In genomic region chr19:34961775-34962174, GRCh38 we compare ENCODE assay signal across 11 cellular contexts. TPM values are rescaled to one million over a fixed set of nuclear protein-coding genes. Genes with fewer than 3 reads are reported as not detected.
DNase-seq lines count a peak whose midpoint lies in the region; ATAC-seq and TF ChIP-seq lines count a peak whose summit lies in the region.
"Had no signal": no experiment of that assay in that cellular context is flagged by ENCODE, and none has a peak within 500 bp of the region (broad histone marks: within the 10 kb centered on the region; RNA-seq: fewer than 3 reads in every experiment).

No MANE protein-coding gene starts in this region.

- peaks cover 50% of the 10 kb centered on the region for H3K36me3 ChIP-seq in effector memory CD4-positive, alpha-beta T cell (ENCODE audit: control insufficient read depth, insufficient read depth, low read length)
- H3K36me3 ChIP-seq in psoas muscle (ENCODE audit: insufficient read depth in 1 of 2, low read depth in 1 of 2), result peaks cover 31 to 41% of the 10 kb centered on the region in 2 donors

- H3K4me3 Mint-ChIP-seq in T-helper 1 cell treated with Interleukin-12 subunit alpha and Interleukin-12 subunit beta and Interleukin-4 antibody, amounts not matched to agents 30 μg/mL and 1 μg/mL, for 36 hours, result peak overlapping the region; percentile 94

- H3K4me3 ChIP-seq in effector memory CD4-positive, alpha-beta T cell (ENCODE audit: insufficient read depth, low read depth, low read length, poor library complexity, severe bottlenecking), result peak overlapping the region; percentile 88
- peak overlapping the region; percentile 99 for H3K4me3 ChIP-seq in psoas muscle

- peaks cover 4% of the 10 kb centered on the region for H3K27me3 Mint-ChIP-seq in T-helper 1 cell treated with Interleukin-12 subunit alpha and Interleukin-12 subunit beta and Interleukin-4 antibody, amounts not matched to agents 30 μg/mL and 1 μg/mL, for 36 hours (ENCODE audit: low read depth)

- no peaks in the 10 kb centered on the region for H3K27me3 ChIP-seq in effector memory CD4-positive, alpha-beta T cell (replicated peaks; ENCODE audit: control insufficient read depth, insufficient read depth, low read length, poor library complexity, severe bottlenecking)
- no peaks in the 10 kb centered on the region for H3K27me3 ChIP-seq in psoas muscle (ENCODE audit: insufficient read depth in 3 of 3, low read length in 2 of 3)
- H3K27me3 ChIP-seq: sigmoid colon had no signal

- no peak for DNase-seq in T-helper 1 cell
- DNase-seq in M059J (ENCODE audit: low read depth), result peak; percentile 21
- no peak for DNase-seq in effector memory CD4-positive, alpha-beta T cell
- DNase-seq in psoas muscle, result no peak
- no peak for DNase-seq in NCI-H2107 (lab: John Stamatoyannopoulos, UW)
- no peak for DNase-seq in COLO829 (ENCODE audit: low spot score)
- DNase-seq: NCI-H187 treated with DMSO at 0.1 percent for 48 hours, sigmoid colon had no signal

- TF ChIP-seq CTCF in psoas muscle (IDR thresholded peaks at IDR 0.05), result no peak

- H3K27ac Mint-ChIP-seq in T-helper 1 cell treated with Interleukin-12 subunit alpha and Interleukin-12 subunit beta and Interleukin-4 antibody, amounts not matched to agents 30 μg/mL and 1 μg/mL, for 36 hours, result peak overlapping the region; percentile 84

- peaks cover 68% of the 10 kb centered on the region for H3K9me3 Mint-ChIP-seq in T-helper 1 cell treated with Interleukin-12 subunit alpha and Interleukin-12 subunit beta and Interleukin-4 antibody, amounts not matched to agents 30 μg/mL and 1 μg/mL, for 36 hours

- H3K4me1 Mint-ChIP-seq in T-helper 1 cell treated with Interleukin-12 subunit alpha and Interleukin-12 subunit beta and Interleukin-4 antibody, amounts not matched to agents 30 μg/mL and 1 μg/mL, for 36 hours (ENCODE audit: low read depth), result peaks cover 25% of the 10 kb centered on the region

- peaks cover 9% of the 10 kb centered on the region for H3K4me1 ChIP-seq in effector memory CD4-positive, alpha-beta T cell (ENCODE audit: control insufficient read depth, insufficient read depth, low read length, poor library complexity, severe bottlenecking)
- H3K4me1 ChIP-seq in psoas muscle, result peaks cover 11% of the 10 kb centered on the region

- peaks cover 67% of the 10 kb centered on the region for H3K36me3 Mint-ChIP-seq in T-helper 1 cell treated with Interleukin-12 subunit alpha and Interleukin-12 subunit beta and Interleukin-4 antibody, amounts not matched to agents 30 μg/mL and 1 μg/mL, for 36 hours (ENCODE audit: low read depth)

- H3K27ac ChIP-seq in effector memory CD4-positive, alpha-beta T cell (ENCODE audit: insufficient read depth, low read length, poor library complexity, severe bottlenecking), result peak overlapping the region; percentile 44
- H3K27ac ChIP-seq in psoas muscle, result peak overlapping the region; percentile 41

- intact Hi-C loops in psoas muscle (cut with DNase I), result no loop called here

- ATAC-seq in psoas muscle, result no peak
- no peak for ATAC-seq in HG03342 (IDR thresholded peaks at IDR 0.05; ENCODE audit: unreplicated experiment)
- ATAC-seq: Panc1 had no signal

- peaks cover 54% of the 10 kb centered on the region for H3K9me3 ChIP-seq in effector memory CD4-positive, alpha-beta T cell (ENCODE audit: control insufficient read depth, low read length)
- H3K9me3 ChIP-seq in psoas muscle, result peaks cover 35% of the 10 kb centered on the region

RNA-seq across cellular contexts. Expression of gene ZNF792, which starts 2.3 kb away (rescaled TPM):
- 8.0 and 8.6 TPM in 2 replicates for total RNA-seq in M059J (2014; rRNA removed; shearing (Covaris generic))
- total RNA-seq in psoas muscle, result 1 to 10 TPM; 1.5 to 4.2 (median 2.0) TPM
- polyA plus RNA-seq in psoas muscle, result 1 to 10 TPM in 1 of 3 donors, under 1 TPM in 2; 0.83 to 1.3 (median 0.93) TPM

RNA-seq across cellular contexts. Expression of gene ZNF30, which starts 35.1 kb away (rescaled TPM):
- total RNA-seq in M059J (2014; rRNA removed; shearing (Covaris generic)), result 2.6 and 3.5 TPM in 2 replicates
- total RNA-seq in psoas muscle, result 1 to 10 TPM in 3 of 4 donors, under 1 TPM in 1; 0.86 to 2.1 (median 1.6) TPM
- polyA plus RNA-seq in psoas muscle, result 1 to 10 TPM in 2 of 3 donors, under 1 TPM in 1; 0.91 to 6.6 (median 1.9) TPM

RNA-seq across cellular contexts. Expression of gene GRAMD1A, which starts 38.3 kb away (rescaled TPM):
- total RNA-seq in M059J (2014; rRNA removed; shearing (Covaris generic)), result 9.8 and 21.5 TPM in 2 replicates
- 10 to 100 TPM; 36.3 to 55.0 (median 38.3) TPM for total RNA-seq in psoas muscle
- 10 to 100 TPM; 15.6 to 33.4 (median 17.4) TPM for polyA plus RNA-seq in psoas muscle
